In the genomic region with DNA sequence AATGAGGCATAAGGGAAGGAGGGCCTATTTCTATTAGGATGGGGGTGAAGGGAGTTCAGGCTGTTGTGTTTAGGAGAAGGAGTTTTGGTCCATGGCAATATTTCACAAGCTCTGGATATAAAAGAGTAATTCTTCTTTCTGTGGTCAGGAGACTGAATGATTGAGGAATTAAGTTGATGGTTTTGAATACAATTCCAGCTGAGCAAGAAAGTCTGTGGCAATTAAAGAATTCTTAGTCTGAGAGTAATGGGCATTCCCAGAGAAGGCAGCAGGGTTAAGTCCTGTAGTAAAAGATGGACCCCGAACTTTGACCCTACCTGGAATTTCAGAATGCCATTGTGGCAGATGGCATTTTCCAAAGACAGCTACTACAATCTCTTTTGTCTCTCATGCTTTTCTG, we compare ENCODE assay signal across 21 cellular contexts.
DNase-seq lines count a peak whose midpoint lies in the region; ATAC-seq lines count a peak whose summit lies in the region.
"Had no signal": no experiment of that assay in that cellular context is flagged by ENCODE, and none has a peak within 500 bp of the region (broad histone marks: within the 10 kb centered on the region; RNA-seq: fewer than 3 reads in every experiment).

No MANE protein-coding gene starts in this region.

- no peak overlapping the region for H2BK5ac ChIP-seq in neuronal stem cell (ENCODE audit: low read length)

- no peak overlapping the region for H3K4ac ChIP-seq in neuronal stem cell (ENCODE audit: low read length)

- H3K27ac Mint-ChIP-seq in stimulated activated naive B cell treated with anti-CD40 and anti-IgM and Interleukin-4, amounts not matched to agents 10 μg/mL and 1 μg/mL and 100 μg/mL, for 72 hours = no peak overlapping the region
- H3K27ac Mint-ChIP-seq: CD4-positive, CD25-positive, alpha-beta regulatory T cell; GM23338; HFFc6 had no signal

- H3K4me3 Mint-ChIP-seq in stimulated activated naive B cell treated with anti-CD40 and anti-IgM and Interleukin-4, amounts not matched to agents 10 μg/mL and 1 μg/mL and 100 μg/mL, for 72 hours = no peak overlapping the region
- H3K4me3 Mint-ChIP-seq: CD4-positive, CD25-positive, alpha-beta regulatory T cell; CD8-positive, alpha-beta memory T cell; GM23338; HFFc6 had no signal

- no peaks in the 10 kb centered on the region for H3K27me3 ChIP-seq in neuronal stem cell (ENCODE audit: control insufficient read depth in 3 of 3, insufficient read depth in 3 of 3, low read depth in 1 of 3, low read length in 3 of 3)
- H3K27me3 ChIP-seq: BE2C had no signal

- H2AFZ ChIP-seq in neuronal stem cell (ENCODE audit: low read length) = no peak overlapping the region
- H2AFZ ChIP-seq: GM23338 had no signal

- H2AK5ac ChIP-seq in neuronal stem cell (ENCODE audit: low read depth, low read length) = no peak overlapping the region

- peaks cover 4 to 5% of the 10 kb centered on the region in 2 donors for H3K27me3 Mint-ChIP-seq in stimulated activated naive B cell treated with anti-CD40 and anti-IgM and Interleukin-4, amounts not matched to agents 10 μg/mL and 1 μg/mL and 100 μg/mL, for 72 hours

- ATAC-seq in stimulated activated naive B cell treated with anti-CD40 and anti-IgM and Interleukin-4, amounts not matched to agents 10 μg/mL and 1 μg/mL and 100 μg/mL, for 72 hours (replicated peaks) = no peak
- ATAC-seq in GM19467 (IDR thresholded peaks at IDR 0.05; ENCODE audit: unreplicated experiment) = no peak
- ATAC-seq: GM23338 had no signal

- H2BK15ac ChIP-seq in neuronal stem cell (ENCODE audit: low read length) = no peak overlapping the region

- H3K36me3 Mint-ChIP-seq in stimulated activated naive B cell treated with anti-CD40 and anti-IgM and Interleukin-4, amounts not matched to agents 10 μg/mL and 1 μg/mL and 100 μg/mL, for 72 hours = no peaks in the 10 kb centered on the region
- H3K36me3 Mint-ChIP-seq: CD4-positive, CD25-positive, alpha-beta regulatory T cell; CD8-positive, alpha-beta memory T cell had no signal

- peak overlapping the region; percentile 16 for H3K27ac ChIP-seq in neuronal stem cell (replicated peaks; ENCODE audit: low read length)

- no peak overlapping the region for H4K91ac ChIP-seq in neuronal stem cell (ENCODE audit: low read depth, low read length, poor library complexity)

- no peak overlapping the region for H2BK120ac ChIP-seq in neuronal stem cell (ENCODE audit: low read depth, low read length)

- WGBS in neuronal stem cell (ENCODE audit: extremely low coverage in 2 of 2, insufficient read length in 2 of 2, insufficient replicate concordance in 1 of 2), 2 donors = no CpG with 5 or more reads among the region's 1 CpG

- no peak overlapping the region for H3K9ac ChIP-seq in neuronal stem cell (ENCODE audit: low read depth, low read length, poor library complexity)

- no peak overlapping the region for H3K4me2 ChIP-seq in neuronal stem cell (ENCODE audit: insufficient read depth, low read length, poor library complexity, severe bottlenecking)
- H3K4me2 ChIP-seq: GM23338 had no signal

- peak; percentile 13 for DNase-seq in GM04503 (ENCODE audit: low read depth)
- peak; percentile 62 for DNase-seq in astrocyte of the hippocampus (ENCODE audit: low read depth, low spot score)
- DNase-seq in neuronal stem cell (ENCODE audit: low spot score) = no peak
- no peak for DNase-seq in NCI-H2107 treated with DMSO at 0.1 percent for 48 hours (lab: John Stamatoyannopoulos, UW; ENCODE audit: unreplicated experiment)
- DNase-seq in stimulated activated naive B cell treated with anti-CD40 and anti-IgM and Interleukin-4, amounts not matched to agents 10 μg/mL and 1 μg/mL and 100 μg/mL, for 72 hours = no peak
- no peak for DNase-seq in activated gamma-delta T cell (lab: John Stamatoyannopoulos, UW)
- DNase-seq: 8988T; BE2C; C1 segment of cervical spinal cord; CD4-positive, CD25-positive, alpha-beta regulatory T cell; CD8-positive, alpha-beta memory T cell; COR-L47; DMS 273 treated with DMSO at 0.1 percent for 48 hours; DMS53; DND-41; EL; HCEC 1CT; HFFc6; IMR-90 had no signal

- no peak overlapping the region for H3K18ac ChIP-seq in neuronal stem cell (ENCODE audit: low read length)

- no peak overlapping the region for H4K8ac ChIP-seq in neuronal stem cell (ENCODE audit: low read depth, low read length)

- H3K4me3 ChIP-seq in neuronal stem cell (ENCODE audit: low read length in 2 of 2) = no peak overlapping the region
- H3K4me3 ChIP-seq: GM23338 had no signal

- H3K36me3 ChIP-seq in neuronal stem cell (replicated peaks in 1 of 2; ENCODE audit: control insufficient read depth in 2 of 2, insufficient read depth in 2 of 2, low read length in 2 of 2) = no peaks in the 10 kb centered on the region
- H3K36me3 ChIP-seq: BE2C had no signal

- H3K14ac ChIP-seq in neuronal stem cell (ENCODE audit: low read length) = no peak overlapping the region

- H2BK12ac ChIP-seq in neuronal stem cell (ENCODE audit: low read length) = no peak overlapping the region

- peaks cover 2 to 3% of the 10 kb centered on the region in 2 donors for H3K4me1 ChIP-seq in neuronal stem cell (ENCODE audit: control insufficient read depth in 2 of 2, insufficient read depth in 1 of 2, low read depth in 1 of 2, low read length in 2 of 2)
- H3K4me1 ChIP-seq: BE2C had no signal

- H3K79me1 ChIP-seq in neuronal stem cell (ENCODE audit: low read depth, low read length) = no peaks in the 10 kb centered on the region

- H3K4me1 Mint-ChIP-seq in stimulated activated naive B cell treated with anti-CD40 and anti-IgM and Interleukin-4, amounts not matched to agents 10 μg/mL and 1 μg/mL and 100 μg/mL, for 72 hours = no peaks in the 10 kb centered on the region
- H3K4me1 Mint-ChIP-seq: CD4-positive, CD25-positive, alpha-beta regulatory T cell; CD8-positive, alpha-beta memory T cell had no signal

- H3K23ac ChIP-seq in neuronal stem cell (ENCODE audit: low read depth, low read length, poor library complexity) = no peak overlapping the region

- no peaks in the 10 kb centered on the region for H3K9me3 ChIP-seq in neuronal stem cell (replicated peaks in 1 of 2; ENCODE audit: control insufficient read depth in 2 of 2, insufficient read depth in 1 of 2, low read depth in 1 of 2, low read length in 2 of 2)
- H3K9me3 ChIP-seq: BE2C had no signal

- peaks cover 0 to 1% of the 10 kb centered on the region in 2 donors for H3K9me3 Mint-ChIP-seq in stimulated activated naive B cell treated with anti-CD40 and anti-IgM and Interleukin-4, amounts not matched to agents 10 μg/mL and 1 μg/mL and 100 μg/mL, for 72 hours
- H3K9me3 Mint-ChIP-seq: CD8-positive, alpha-beta memory T cell; GM23338; HFFc6 had no signal

Comparison
In these comparisons a context has a peak if more than half of its experiments do, and no peak if none do; other contexts are left out.
1. DNase-seq: peak in GM04503 (single experiment) and astrocyte of the hippocampus (single experiment); none in neuronal stem cell (single experiment), NCI-H2107 treated with DMSO at 0.1 percent for 48 hours (single experiment), stimulated activated naive B cell treated with anti-CD40 and anti-IgM and Interleukin-4, amounts not matched to agents 10 μg/mL and 1 μg/mL and 100 μg/mL, for 72 hours (single experiment) and activated gamma-delta T cell (single experiment).